ENCODE assay signal across 11 cellular contexts in the genomic region with DNA sequence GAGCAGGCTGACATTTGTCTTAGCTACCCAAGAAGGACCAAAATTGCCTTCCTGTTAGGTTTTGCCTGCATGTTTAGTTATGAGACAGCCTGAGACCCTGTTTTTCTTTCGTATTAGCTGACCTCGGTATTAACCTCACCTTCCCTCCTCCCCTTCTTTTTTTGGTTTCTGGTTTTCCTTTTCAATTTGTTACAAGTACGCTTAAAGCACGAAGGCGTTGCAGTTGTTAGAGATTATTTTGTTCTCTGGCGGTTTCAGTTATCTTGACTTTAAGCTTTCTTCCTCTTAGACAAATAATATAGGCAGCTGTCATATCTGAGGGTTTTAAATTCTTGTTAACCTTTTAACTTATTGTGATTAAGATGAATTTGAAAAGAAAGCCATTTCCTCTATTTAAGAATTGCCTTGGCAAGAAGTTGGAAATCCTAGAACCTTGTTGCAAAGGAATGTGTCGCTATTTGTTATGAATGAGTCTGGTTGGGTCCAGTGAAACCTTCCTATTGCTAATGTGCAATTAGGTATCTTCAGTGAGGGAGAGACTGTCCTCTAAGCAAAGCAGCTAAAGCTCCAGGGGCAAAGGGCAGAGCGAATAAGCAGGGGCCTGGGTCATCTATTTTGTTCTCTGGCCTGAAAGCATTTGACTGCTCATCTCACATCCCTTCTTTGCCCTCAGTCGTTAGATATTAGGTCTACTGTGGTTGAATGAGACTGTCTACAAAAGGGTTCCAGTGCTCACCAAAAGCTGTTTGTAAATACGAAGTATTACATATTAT. TPM values are rescaled to one million over a fixed set of nuclear protein-coding genes. Genes with fewer than 3 reads are reported as not detected.
DNase-seq lines count a peak whose midpoint lies in the region; ATAC-seq and TF ChIP-seq lines count a peak whose summit lies in the region.
"Had no signal": no experiment of that assay in that cellular context is flagged by ENCODE, and none has a peak within 500 bp of the region (broad histone marks: within the 10 kb centered on the region; RNA-seq: fewer than 3 reads in every experiment).

No MANE protein-coding gene starts in this region.

- H3K4me1 ChIP-seq in cardiac muscle cell (ENCODE audit: low read depth) (peaks cover 48% of the 10 kb centered on the region), right atrium auricular region (peaks cover 0 to 59% of the 10 kb centered on the region in 2 donors), upper lobe of right lung (peaks cover 62% of the 10 kb centered on the region)

- H3K36me3 Mint-ChIP-seq in central memory CD8-positive, alpha-beta T cell (ENCODE audit: insufficient read depth), result peaks cover 6% of the 10 kb centered on the region

- ATAC-seq in HG03432 (IDR thresholded peaks at IDR 0.05; ENCODE audit: unreplicated experiment) (peak; percentile 60), upper lobe of right lung (no peak)
- ATAC-seq in central memory CD8-positive, alpha-beta T cell (replicated peaks; ENCODE audit: extremely low read depth, poor library complexity, severe bottlenecking), result peak; percentile 81

- intact Hi-C loops in upper lobe of right lung (cut with DNase I), result no loop called here

- no peaks in the 10 kb centered on the region for H3K9me3 ChIP-seq in cardiac muscle cell (ENCODE audit: low read depth)
- no peaks in the 10 kb centered on the region for H3K9me3 ChIP-seq in right atrium auricular region
- H3K9me3 ChIP-seq in upper lobe of right lung, result no peaks in the 10 kb centered on the region

- DNase-seq in cardiac muscle cell (ENCODE audit: low read depth in 1 of 2, low spot score in 1 of 2), result peak in 1 of 2 donors; percentile 35
- no peak for DNase-seq in right atrium auricular region (ENCODE audit: low spot score)
- DNase-seq in central memory CD8-positive, alpha-beta T cell (ENCODE audit: low spot score in 2 of 2), result peak in 1 of 2 donors; percentile 31
- DNase-seq in upper lobe of right lung, result no peak
- DNase-seq in foreskin melanocyte, result no peak
- DNase-seq in NCI-H446 (lab: John Stamatoyannopoulos, UW), result no peak
- no peak for DNase-seq in activated CD4-positive, alpha-beta T cell treated with anti-CD3 and anti-CD28 coated beads for 4 hours
- DNase-seq: DMS53, NCI-H1694 treated with DMSO at 0.1 percent for 48 hours had no signal

- peaks cover 82% of the 10 kb centered on the region for H3K4me1 Mint-ChIP-seq in central memory CD8-positive, alpha-beta T cell

- H3K27me3 Mint-ChIP-seq in central memory CD8-positive, alpha-beta T cell, result no peaks in the 10 kb centered on the region

- TF ChIP-seq CTCF in cardiac muscle cell (IDR thresholded peaks at IDR 0.05; ENCODE audit: low read depth, low read length), result no peak
- TF ChIP-seq CTCF in right atrium auricular region (IDR thresholded peaks at IDR 0.05), result no peak
- no peak for TF ChIP-seq CTCF in upper lobe of right lung (IDR thresholded peaks at IDR 0.05)

- peak overlapping the region; percentile 71 for H3K4me3 Mint-ChIP-seq in central memory CD8-positive, alpha-beta T cell

- H3K9me3 Mint-ChIP-seq in central memory CD8-positive, alpha-beta T cell, result no peaks in the 10 kb centered on the region

- H3K27ac Mint-ChIP-seq in central memory CD8-positive, alpha-beta T cell (ENCODE audit: low read depth), result peak overlapping the region; percentile 95

- H3K27me3 ChIP-seq in cardiac muscle cell, result no peaks in the 10 kb centered on the region
- H3K27me3 ChIP-seq in right atrium auricular region, result no peaks in the 10 kb centered on the region
- H3K27me3 ChIP-seq in upper lobe of right lung, result no peaks in the 10 kb centered on the region

- H3K4me3 ChIP-seq in cardiac muscle cell (no peak overlapping the region), right atrium auricular region (no peak overlapping the region), upper lobe of right lung (no peak overlapping the region)
- H3K4me3 ChIP-seq: lung had no signal

- no peaks in the 10 kb centered on the region for H3K36me3 ChIP-seq in cardiac muscle cell
- H3K36me3 ChIP-seq in right atrium auricular region, result no peaks in the 10 kb centered on the region
- H3K36me3 ChIP-seq in upper lobe of right lung, result no peaks in the 10 kb centered on the region

- H3K27ac ChIP-seq in cardiac muscle cell (peak overlapping the region; percentile 52), right atrium auricular region (peak overlapping the region in 1 of 2 donors; percentile 18), upper lobe of right lung (peak overlapping the region; percentile 45)

RNA-seq across cellular contexts. Expression of gene PACS1, which starts 45.8 kb away (rescaled TPM):
- 62.1 and 62.6 TPM in 2 replicates for total RNA-seq in cardiac muscle cell
- 61.6 and 97.8 TPM in 2 replicates for polyA plus RNA-seq in cardiac muscle cell
- 10 to 100 TPM; 47.7 to 88.9 TPM for total RNA-seq in right atrium auricular region
- total RNA-seq in upper lobe of right lung, result 55.9 TPM
